Comparison of ENCODE assay signal across 15 cellular contexts in genomic region chr1:88763649-88764406, GRCh38.
A peak's percentile ranks its signal among the peaks of the same experiment; 100 is the strongest.
DNase-seq lines count a peak whose midpoint lies in the region; ATAC-seq, FAIRE-seq and TF ChIP-seq lines count a peak whose summit lies in the region.
"Had no signal": no experiment of that assay in that cellular context is flagged by ENCODE, and none has a peak within 500 bp of the region (broad histone marks: within the 10 kb centered on the region; RNA-seq: fewer than 3 reads in every experiment).

No MANE protein-coding gene starts in this region.

- H3K27ac ChIP-seq in A549 (0 out of 6 replicates have a peak overlapping the region, but pooled peaks of 1 of the 2 experiments have one; percentile 20), GM23248 (peak overlapping the region; percentile 13), transverse colon (no peak overlapping the region)
- H3K27ac ChIP-seq: brain microvascular endothelial cell, neural progenitor cell, stomach had no signal

- H3K9ac ChIP-seq in GM23248: no peak overlapping the region
- H3K9ac ChIP-seq: neural progenitor cell had no signal

- H3K4me2 ChIP-seq in A549: peak overlapping the region; percentile 40
- peak overlapping the region; percentile 34 for H3K4me2 ChIP-seq in GM23248 (ENCODE audit: unreplicated experiment)
- H3K4me2 ChIP-seq: neural progenitor cell had no signal

- CTCF ChIA-PET in A549 (lab: Yijun Ruan, JAX): interaction anchor here (1.3 kb wide), 1 partner anchor 14 kb away, joined by 3 read pairs; no protein-coding TSS in a partner anchor

- no peak for FAIRE-seq in A549 (lab: Jason Lieb, UNC)
- FAIRE-seq: A204.1, small intestine had no signal

- DNase-seq in A549 (ENCODE audit: low read depth in 1 of 2, low spot score in 1 of 2) (no peak), GM23248 (peak; percentile 59), amniotic epithelial cell (ENCODE audit: low read depth) (peak; percentile 59), iris pigment epithelial cell (ENCODE audit: low read depth) (peak; percentile 68), transverse colon (no peak), retina (no peak)
- DNase-seq: activated CD8-positive, alpha-beta T cell treated with anti-CD3 and anti-CD28 coated beads, Interleukin-2, amount 10 ng/mL, durations not matched to agents 7 days and 5 days; NCI-H1092; small intestine; stomach had no signal

- H3K27me3 ChIP-seq in GM23248 (replicated peaks; ENCODE audit: insufficient read depth) (no peaks in the 10 kb centered on the region), transverse colon (no peaks in the 10 kb centered on the region)
- H3K27me3 ChIP-seq: brain microvascular endothelial cell, neural progenitor cell, stomach had no signal

- peaks cover 25% of the 10 kb centered on the region for H3F3A ChIP-seq in GM23248 (ENCODE audit: insufficient read depth)

- POLR2A ChIA-PET in A549 (lab: Yijun Ruan, JAX): interaction anchor here (0.6 to 0.7 kb wide), 3 partner anchors 10 to 42 kb away, joined by 3 to 12 read pairs (median 8); no protein-coding TSS in a partner anchor

- no peaks in the 10 kb centered on the region for H3K9me3 ChIP-seq in A549
- no peaks in the 10 kb centered on the region for H3K9me3 ChIP-seq in GM23248 (ENCODE audit: low read depth)
- H3K9me3 ChIP-seq in transverse colon: no peaks in the 10 kb centered on the region
- H3K9me3 ChIP-seq: stomach had no signal

- no peak for TF ChIP-seq POLR2A in A549 (IDR thresholded peaks at IDR 0.05; ENCODE audit: low read length)
- no peak for TF ChIP-seq POLR2A in transverse colon (IDR thresholded peaks at IDR 0.05)

- H3K9me2 ChIP-seq in GM23248 (ENCODE audit: insufficient read depth): no peaks in the 10 kb centered on the region

- intact Hi-C loops in transverse colon (cut with DNase I; ENCODE audit: low total_unique reads): no loop called here

- H3K4me3 ChIP-seq in A549: no peak overlapping the region
- H3K4me3 ChIP-seq in GM23248: peak overlapping the region; percentile 26; the same call in 1 of the 2 replicates
- no peak overlapping the region for H3K4me3 ChIP-seq in transverse colon
- H3K4me3 ChIP-seq: neural progenitor cell, stomach had no signal

- TF ChIP-seq CTCF in A549 (IDR thresholded peaks at IDR 0.05) (no peak), transverse colon (IDR thresholded peaks at IDR 0.05) (no peak)

- no peak for TF ChIP-seq EP300 in A549 (IDR thresholded peaks at IDR 0.05)
- TF ChIP-seq EP300 in transverse colon (IDR thresholded peaks at IDR 0.05; ENCODE audit: low read depth): no peak

- ATAC-seq in A549 (peak in 1 of 2 experiments; percentile 61; a peak in 3 of 6 replicates), GM21723 (IDR thresholded peaks at IDR 0.05; ENCODE audit: unreplicated experiment) (no peak), GM18870 (IDR thresholded peaks at IDR 0.05; ENCODE audit: unreplicated experiment) (no peak)
- ATAC-seq: activated CD8-positive, alpha-beta T cell treated with anti-CD3 and anti-CD28 coated beads, Interleukin-2, amount 10 ng/mL, durations not matched to agents 7 days and 5 days had no signal

- 0 out of 2 replicates have a peak, but pooled peaks cover 3% of the 10 kb centered on the region for H3K36me3 ChIP-seq in GM23248 (ENCODE audit: low read depth)
- peaks cover 0 to 9% (median 4%) of the 10 kb centered on the region in 4 donors for H3K36me3 ChIP-seq in transverse colon
- H3K36me3 ChIP-seq: brain microvascular endothelial cell had no signal

- H4K20me1 ChIP-seq in GM23248 (ENCODE audit: insufficient read depth): no peaks in the 10 kb centered on the region

- TF ChIP-seq RAD21 in A549 (conservative IDR thresholded peaks at IDR 0.05 in 1 of 2, IDR thresholded peaks at IDR 0.05 in 1 of 2): no peak

- H3K4me1 ChIP-seq in A549: peaks cover 13% of the 10 kb centered on the region
- H3K4me1 ChIP-seq in GM23248 (ENCODE audit: insufficient read depth): peaks cover 25% of the 10 kb centered on the region
- no peaks in the 10 kb centered on the region for H3K4me1 ChIP-seq in transverse colon
- H3K4me1 ChIP-seq: neural progenitor cell had no signal

- peaks cover 42% of the 10 kb centered on the region for H3K79me2 ChIP-seq in GM23248 (ENCODE audit: insufficient read depth)

- 14% methylated on average over 1 of the region's 1 CpG for WGBS in A549 (ENCODE audit: missing lambda C conversion rate)
- 0 to 3% methylated on average over 1 of the region's 1 CpG for WGBS in GM23248 (ENCODE audit: low coverage in 1 of 2, low lambda C conversion rate in 2 of 2, missing lambda C conversion rate in 2 of 2), 2 experiments
- WGBS in transverse colon (ENCODE audit: low coverage in 1 of 2), 2 donors: 56% methylated on average over 1 of the region's 1 CpG; no CpG with 5 or more reads in 1 of the 2 donors

- H2AFZ ChIP-seq in GM23248: no peak overlapping the region
- H2AFZ ChIP-seq: neural progenitor cell had no signal

- in situ Hi-C loops in GM23248 (cut with MboI): no loop called here
- in situ Hi-C loops in transverse colon (cut with MboI; ENCODE audit: low pct_ligation_motif_present in 1 of 4, low pct_unique_long_range_greater_than_20kb in 1 of 4, low sequenced_read_pairs in 3 of 4): no loop called here

TF ChIP-seq in A549, 52 proteins besides CTCF, POLR2A, EP300 and RAD21:
- no peak for TF ChIP-seq KDM5A (IDR thresholded peaks at IDR 0.05)
TF ChIP-seq in A549: peak in this region for 0.

Comparison
In these comparisons a context has a peak if more than half of its experiments do, and no peak if none do; other contexts are left out.
1. DNase-seq: peak in GM23248 (single experiment), amniotic epithelial cell (single experiment) and iris pigment epithelial cell (single experiment); none in A549 (0 of 2), transverse colon (single experiment) and retina (single experiment).